ENCODE assay signal across 8 cellular contexts in genomic region chr16:4846901-4847773, GRCh38.
DNase-seq lines count a peak whose midpoint lies in the region; ATAC-seq lines count a peak whose summit lies in the region.

TSS of gene GLYR1 (minus strand) at chr16:4847288. CDS start at chr16:4847265, 23 bp downstream.
TSS of gene UBN1 (plus strand) at chr16:4847481. CDS start at chr16:4852918, 5,437 bp downstream.

- peak within 1 kb of the TSS; percentile 77 for H3K27ac ChIP-seq in cingulate gyrus (ENCODE audit: low read depth, low read length)

- DNase-seq in Ammon's horn (ENCODE audit: low spot score), result peak; percentile 98
- peak; percentile 97 for DNase-seq in GM19238 (ENCODE audit: insufficient read length, low spot score)
- DNase-seq in NCI-H524 (lab: John Stamatoyannopoulos, UW), result peak; percentile 95 to 97
- DNase-seq in activated CD4-positive, alpha-beta T cell treated with anti-CD3 and anti-CD28 coated beads for 4 hours, result peak; percentile 100
- peak; percentile 97 for DNase-seq in kidney tubule cell (ENCODE audit: low spot score)
- peak; percentile 99 to 100 (median 100) for DNase-seq in stimulated activated CD4-positive, alpha-beta T cell treated with anti-CD3 and anti-CD28 coated beads, Interleukin-1b, Interleukin-23, amount 100 ng/mL, for 24 hours (ENCODE audit: low read depth in 4 of 4, low spot score in 1 of 4)

- ATAC-seq in HG03442 (IDR thresholded peaks at IDR 0.05; ENCODE audit: unreplicated experiment), result peak; percentile 82

Comparison
In these comparisons a context has a peak if more than half of its experiments do, and no peak if none do; other contexts are left out.
1. Peak in every context shown above with its lines: DNase-seq, ATAC-seq and H3K27ac ChIP-seq.